In the genomic region with DNA sequence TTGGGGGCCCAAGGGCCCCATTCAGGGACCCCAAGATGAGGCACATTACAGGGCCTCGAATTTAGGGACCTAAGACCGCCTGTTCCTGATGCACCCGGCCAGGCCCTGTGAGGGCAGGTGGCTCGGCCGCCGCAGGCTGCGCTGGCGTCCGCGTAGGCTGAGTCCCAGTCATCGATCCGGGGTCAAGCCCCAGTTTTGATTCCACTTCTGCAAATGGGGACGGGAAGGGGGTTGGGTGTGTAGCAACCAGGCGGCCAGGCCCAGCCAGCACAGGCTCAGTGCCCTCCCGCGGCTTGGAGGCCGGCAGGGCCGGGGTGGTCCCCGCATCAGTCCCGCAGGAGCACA, we compare ENCODE assay signal across 8 cellular contexts. TPM values are rescaled to one million over a fixed set of nuclear protein-coding genes. Genes with fewer than 3 reads are reported as not detected.
A peak's percentile ranks its signal among the peaks of the same experiment; 100 is the strongest.
DNase-seq lines count a peak whose midpoint lies in the region; ATAC-seq and TF ChIP-seq lines count a peak whose summit lies in the region.

No MANE protein-coding gene starts in this region.

- peak overlapping the region; percentile 81 for H2AFZ ChIP-seq in smooth muscle cell (ENCODE audit: low read depth)

- CTCF ChIA-PET in activated CD4-positive, alpha-beta T cell treated with anti-CD3 and anti-CD28 coated beads for 36 hours (lab: Charles Lee): no interaction called here
- CTCF ChIA-PET in T-cell (lab: Charles Lee): no interaction called here

- no peaks in the 10 kb centered on the region for H3K36me3 Mint-ChIP-seq in activated CD4-positive, alpha-beta T cell treated with anti-CD3 and anti-CD28 coated beads for 36 hours (ENCODE audit: low read depth)
- H3K36me3 Mint-ChIP-seq in T-cell: peaks cover 5% of the 10 kb centered on the region

- H3K9me3 ChIP-seq in right atrium auricular region: no peaks in the 10 kb centered on the region
- H3K9me3 ChIP-seq in smooth muscle cell (replicated peaks; ENCODE audit: low read depth): peaks cover 5% of the 10 kb centered on the region

- peaks cover 13% of the 10 kb centered on the region for H3K4me1 Mint-ChIP-seq in activated CD4-positive, alpha-beta T cell treated with anti-CD3 and anti-CD28 coated beads for 36 hours
- H3K4me1 Mint-ChIP-seq in T-cell: peaks cover 22 to 31% (median 30%) of the 10 kb centered on the region in 3 donors

- peak overlapping the region; percentile 65 for H3K27ac Mint-ChIP-seq in activated CD4-positive, alpha-beta T cell treated with anti-CD3 and anti-CD28 coated beads for 36 hours
- H3K27ac Mint-ChIP-seq in T-cell: peak overlapping the region; percentile 91 to 97

- DNase-seq in activated CD4-positive, alpha-beta T cell treated with anti-CD3 and anti-CD28 coated beads for 36 hours: no peak
- no peak for DNase-seq in activated CD4-positive, alpha-beta T cell treated with anti-CD3 and anti-CD28 coated beads, Interleukin-2, amount 50 U/mL, for 48 hours
- DNase-seq in T-cell (peak in 1 of 34 experiments; percentile 2), right atrium auricular region (ENCODE audit: low spot score) (no peak), smooth muscle cell (lab: John Stamatoyannopoulos, UW; ENCODE audit: unreplicated experiment) (no peak), SIG-M5 treated with dmso at 0.1 percent for 504 hours (lab: John Stamatoyannopoulos, UW; ENCODE audit: unreplicated experiment) (no peak), occipital lobe (lab: John Stamatoyannopoulos, UW) (no peak)

- H3K4me2 ChIP-seq in smooth muscle cell: peak overlapping the region; percentile 79

- H3K27ac ChIP-seq in right atrium auricular region (peak overlapping the region; percentile 76 to 79), smooth muscle cell (ENCODE audit: low read depth) (peak overlapping the region; percentile 56)

- no peaks in the 10 kb centered on the region for H3K79me2 ChIP-seq in smooth muscle cell (ENCODE audit: low read depth)

- H3F3A ChIP-seq in smooth muscle cell (ENCODE audit: low read depth): no peaks in the 10 kb centered on the region

- H3K27me3 Mint-ChIP-seq in activated CD4-positive, alpha-beta T cell treated with anti-CD3 and anti-CD28 coated beads for 36 hours: no peaks in the 10 kb centered on the region
- no peaks in the 10 kb centered on the region for H3K27me3 Mint-ChIP-seq in T-cell

- peak overlapping the region; percentile 66 for H3K9ac ChIP-seq in smooth muscle cell (ENCODE audit: low read depth)

- H3K36me3 ChIP-seq in right atrium auricular region: no peaks in the 10 kb centered on the region
- H3K36me3 ChIP-seq in smooth muscle cell (ENCODE audit: low read depth): no peaks in the 10 kb centered on the region

- H3K9me3 Mint-ChIP-seq in activated CD4-positive, alpha-beta T cell treated with anti-CD3 and anti-CD28 coated beads for 36 hours (ENCODE audit: low read depth): no peaks in the 10 kb centered on the region
- no peaks in the 10 kb centered on the region for H3K9me3 Mint-ChIP-seq in T-cell

- TF ChIP-seq CTCF in right atrium auricular region (IDR thresholded peaks at IDR 0.05) (no peak), smooth muscle cell (IDR thresholded peaks at IDR 0.05; ENCODE audit: borderline replicate concordance, insufficient read depth, poor library complexity, severe bottlenecking) (no peak)

- ATAC-seq in activated CD4-positive, alpha-beta T cell treated with anti-CD3 and anti-CD28 coated beads for 36 hours: no peak
- peak in 1 of 4 experiments; percentile 12 for ATAC-seq in T-cell (replicated peaks in 1 of 4)
- ATAC-seq in HG02885 (IDR thresholded peaks at IDR 0.05; ENCODE audit: poor library complexity, unreplicated experiment): no peak

- H3K27me3 ChIP-seq in right atrium auricular region (no peaks in the 10 kb centered on the region), smooth muscle cell (ENCODE audit: low read depth) (no peaks in the 10 kb centered on the region)

- POLR2A ChIA-PET in activated CD4-positive, alpha-beta T cell treated with anti-CD3 and anti-CD28 coated beads for 36 hours (lab: Charles Lee): no interaction called here
- POLR2A ChIA-PET in T-cell (lab: Charles Lee): no interaction called here

- intact Hi-C loops in activated CD4-positive, alpha-beta T cell treated with anti-CD3 and anti-CD28 coated beads for 36 hours (cut with DNase I, micrococcal nuclease): loop anchor here (1.0 to 10.0 kb wide), 4 partner anchors 779 to 1906 kb away; partner anchors contain the start of genes PUDP (in 2 of the 2) and STS (in 1 of the 2)

- no peaks in the 10 kb centered on the region for H4K20me1 ChIP-seq in smooth muscle cell (ENCODE audit: low read depth)

- H3K4me1 ChIP-seq in right atrium auricular region (peaks cover 0 to 5% of the 10 kb centered on the region in 2 donors), smooth muscle cell (ENCODE audit: low read depth) (peaks cover 5% of the 10 kb centered on the region)

- WGBS in smooth muscle cell (ENCODE audit: low lambda C conversion rate): 44% methylated on average over 20 of the region's 20 CpGs

- H3K4me3 ChIP-seq in right atrium auricular region (peak overlapping the region; percentile 48 to 60), smooth muscle cell (peak overlapping the region; percentile 50)

- peak overlapping the region; percentile 80 for H3K4me3 Mint-ChIP-seq in activated CD4-positive, alpha-beta T cell treated with anti-CD3 and anti-CD28 coated beads for 36 hours
- peak overlapping the region; percentile 90 to 94 (median 92) for H3K4me3 Mint-ChIP-seq in T-cell

RNA-seq across cellular contexts. Expression of gene PNPLA4, which starts 0.3 kb away (rescaled TPM):
- total RNA-seq in activated CD4-positive, alpha-beta T cell treated with anti-CD3 and anti-CD28 coated beads for 36 hours: 10 to 100 TPM; 12.8 to 14.4 TPM
- total RNA-seq in T-cell: 1 to 10 TPM; 5.1 to 7.0 (median 6.2) TPM
- total RNA-seq in right atrium auricular region: 10 to 100 TPM; 34.0 to 52.6 TPM
- total RNA-seq in smooth muscle cell: 21.6 and 24.1 TPM in 2 replicates
- 20.1 and 27.8 TPM in 2 replicates for polyA plus RNA-seq in smooth muscle cell
- 16.1 TPM for total RNA-seq in occipital lobe
